ENCODE assay signal across 31 cellular contexts in the genomic region with DNA sequence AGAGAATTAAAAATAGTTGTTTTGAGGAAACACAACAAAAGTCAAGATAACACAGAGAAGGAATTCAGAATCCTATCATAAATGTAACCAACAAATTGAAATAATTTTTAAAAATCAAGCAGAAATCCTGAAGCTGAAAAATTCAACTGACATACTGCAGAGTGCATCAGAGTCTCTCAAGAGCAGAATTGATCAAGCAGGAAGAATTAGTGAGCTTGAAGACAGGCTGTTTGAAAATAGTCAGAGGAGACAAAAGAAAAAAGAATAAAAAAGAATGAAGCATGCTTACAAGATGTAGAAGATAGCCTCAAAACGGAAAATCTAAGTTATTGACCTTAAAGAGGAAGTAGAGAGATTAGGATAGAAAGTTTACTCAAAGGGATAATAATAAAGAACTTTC.
DNase-seq lines count a peak whose midpoint lies in the region; ATAC-seq, FAIRE-seq and TF ChIP-seq lines count a peak whose summit lies in the region.
"Had no signal": no experiment of that assay in that cellular context is flagged by ENCODE, and none has a peak within 500 bp of the region (broad histone marks: within the 10 kb centered on the region; RNA-seq: fewer than 3 reads in every experiment).

No MANE protein-coding gene starts in this region.

- no peak for TF ChIP-seq EP300 in K562 (IDR thresholded peaks at IDR 0.05; ENCODE audit: low read length)

- H3K9ac ChIP-seq in K562 (ENCODE audit: insufficient read depth in 1 of 2, low read depth in 2 of 2, low read length in 2 of 2), result no peak overlapping the region
- H3K9ac ChIP-seq: BLaER1; BLaER1 treated with 17β-estradiol and CSF1 and Interleukin-3, amounts not matched to agents 10 nM and 100 nM had no signal

- peak; percentile 4 for DNase-seq in NOMO-1 treated with DMSO at 0.1 percent for 48 hours (lab: John Stamatoyannopoulos, UW; ENCODE audit: unreplicated experiment)
- DNase-seq in NOMO-1 (lab: John Stamatoyannopoulos, UW; ENCODE audit: unreplicated experiment in 2 of 2), result no peak
- no peak for DNase-seq in K562 (ENCODE audit: extremely low read depth in 1 of 4, low spot score in 3 of 4)
- DNase-seq in PC-9, result no peak
- DNase-seq: 8988T; ACHN; AML-193; BE2C; C1 segment of cervical spinal cord; Caco-2; Calu3; CD4-positive, alpha-beta memory T cell; CD4-positive, alpha-beta T cell; CD4-positive, CD25-positive, alpha-beta regulatory T cell; CD8-positive, alpha-beta memory T cell; CD8-positive, alpha-beta T cell; COR-L47; DMS 273 treated with DMSO at 0.1 percent for 48 hours; DMS153; DMS53; DMS79; DMS79 treated with DMSO at 0.1 percent for 48 hours; DND-41; EL had no signal

- H4K20me1 ChIP-seq in K562 (replicated peaks; ENCODE audit: control insufficient read depth, insufficient read depth, low read length), result no peaks in the 10 kb centered on the region
- no peaks in the 10 kb centered on the region for H4K20me1 ChIP-seq in PC-9 (ENCODE audit: insufficient read depth)
- H4K20me1 ChIP-seq: BLaER1; BLaER1 treated with 17β-estradiol and CSF1 and Interleukin-3, amounts not matched to agents 10 nM and 100 nM had no signal

- H3K4me3 ChIP-seq in K562 (no peak overlapping the region), PC-9 (no peak overlapping the region)
- H3K4me3 ChIP-seq: A549; BLaER1; BLaER1 treated with 17β-estradiol and CSF1 and Interleukin-3, amounts not matched to agents 10 nM and 100 nM had no signal

- FAIRE-seq in K562 (lab: Jason Lieb, UNC), result no peak
- FAIRE-seq: A204.1, A549, D721Med had no signal

- H3K27ac ChIP-seq in K562 (ENCODE audit: extremely low read depth, low read depth, low read length), result no peak overlapping the region
- no peak overlapping the region for H3K27ac ChIP-seq in PC-9
- H3K27ac ChIP-seq: 22Rv1; A549; BLaER1; BLaER1 treated with 17β-estradiol and CSF1 and Interleukin-3, amounts not matched to agents 10 nM and 100 nM; C4-2B had no signal

- no peak for TF ChIP-seq POLR2A in K562 (conservative IDR thresholded peaks at IDR 0.05)

- in situ Hi-C loops in K562 (cut with MboI), result no loop called here

- H3K36me3 ChIP-seq in K562 (ENCODE audit: control insufficient read depth, insufficient read depth, low read length), result no peaks in the 10 kb centered on the region
- no peaks in the 10 kb centered on the region for H3K36me3 ChIP-seq in PC-9 (ENCODE audit: low read depth)
- H3K36me3 ChIP-seq: BE2C; BLaER1; BLaER1 treated with 17β-estradiol and CSF1 and Interleukin-3, amounts not matched to agents 10 nM and 100 nM had no signal

- BruUV-seq in K562 (replicated peaks; lab: Mats Ljungman, UMichigan) (no TSS peak), PC-9 (replicated peaks; lab: Mats Ljungman, UMichigan) (no TSS peak)

- 17% methylated on average over 1 of the region's 1 CpG for WGBS in K562 (ENCODE audit: insufficient coverage, low coverage, missing lambda C conversion rate)

- no peak overlapping the region for H2AFZ ChIP-seq in K562 (ENCODE audit: low read depth, low read length)
- H2AFZ ChIP-seq in PC-9, result no peak overlapping the region

- intact Hi-C loops in K562 (cut with micrococcal nuclease), result no loop called here
- intact Hi-C loops in PC-9 (cut with micrococcal nuclease; ENCODE audit: unreplicated experiment), result no loop called here

- TF ChIP-seq CTCF in K562 (IDR thresholded peaks at IDR 0.05 in 2 of 3, conservative IDR thresholded peaks at IDR 0.05 in 1 of 3; ENCODE audit: insufficient read depth in 2 of 3, low read depth in 1 of 3, low read length in 3 of 3) (no peak), PC-9 (conservative IDR thresholded peaks at IDR 0.05) (no peak)

- no peaks in the 10 kb centered on the region for H3K79me2 ChIP-seq in K562 (ENCODE audit: control insufficient read depth, insufficient read depth, low read length)
- H3K79me2 ChIP-seq in PC-9 (ENCODE audit: low read depth), result no peaks in the 10 kb centered on the region

- ATAC-seq in K562, result no peak
- ATAC-seq: A549; CD8-positive, alpha-beta T cell had no signal

- POLR2A ChIA-PET in K562 (lab: Yijun Ruan, JAX), result no interaction called here
- POLR2A ChIA-PET in PC-9 (lab: Charles Lee; ENCODE audit: unreplicated experiment), result interaction anchor here (0.7 to 0.9 kb wide), 2 partner anchors 256 to 1434 kb away, joined by 3 to 5 read pairs; no protein-coding TSS in a partner anchor

- no peaks in the 10 kb centered on the region for H3F3A ChIP-seq in PC-9 (ENCODE audit: insufficient read depth, low read depth)

- no peaks in the 10 kb centered on the region for H3K9me2 ChIP-seq in PC-9 (ENCODE audit: insufficient read depth)

- TF ChIP-seq RAD21 in K562 (CRISPR knock-in tag; conservative IDR thresholded peaks at IDR 0.05 in 1 of 2, IDR thresholded peaks at IDR 0.05 in 1 of 2), result no peak

- H3K9me3 ChIP-seq in K562 (replicated peaks; ENCODE audit: control insufficient read depth, insufficient read depth, low read depth, low read length) (peaks cover 9% of the 10 kb centered on the region), PC-9 (ENCODE audit: insufficient read depth, low read depth) (no peaks in the 10 kb centered on the region)
- H3K9me3 ChIP-seq: A549, Caco-2 had no signal

- H3K9me1 ChIP-seq in K562 (ENCODE audit: control insufficient read depth, insufficient read depth, low read length), result no peaks in the 10 kb centered on the region

- H3K27me3 ChIP-seq in K562 (ENCODE audit: control insufficient read depth in 2 of 2, insufficient read depth in 2 of 2, low read length in 2 of 2) (no peaks in the 10 kb centered on the region), PC-9 (ENCODE audit: insufficient read depth, low read depth) (no peaks in the 10 kb centered on the region)
- H3K27me3 ChIP-seq: BLaER1; BLaER1 treated with 17β-estradiol and CSF1 and Interleukin-3, amounts not matched to agents 10 nM and 100 nM had no signal

- H3K4me1 ChIP-seq in K562 (replicated peaks in 1 of 2; ENCODE audit: control insufficient read depth in 2 of 2, insufficient read depth in 2 of 2, low read length in 2 of 2), result no peaks in the 10 kb centered on the region
- H3K4me1 ChIP-seq in PC-9 (replicated peaks; ENCODE audit: insufficient read depth), result no peaks in the 10 kb centered on the region
- H3K4me1 ChIP-seq: A549, BE2C, Caco-2 had no signal

- H3K4me2 ChIP-seq in K562 (ENCODE audit: insufficient read depth, low read length), result no peak overlapping the region
- H3K4me2 ChIP-seq in PC-9, result no peak overlapping the region
- H3K4me2 ChIP-seq: A549; BLaER1; BLaER1 treated with 17β-estradiol and CSF1 and Interleukin-3, amounts not matched to agents 10 nM and 100 nM had no signal

- CTCF ChIA-PET in K562 (lab: Yijun Ruan, JAX; ENCODE audit: low intra/inter-chr PET ratio), result no interaction called here
- CTCF ChIA-PET in PC-9 (lab: Charles Lee), result interaction anchor here (0.5 kb wide), 1 partner anchor 114 kb away, joined by 8 read pairs; no protein-coding TSS in a partner anchor

TF ChIP-seq in K562, 482 proteins besides CTCF, POLR2A, EP300 and RAD21:
- TF ChIP-seq CBX5 (IDR thresholded peaks at IDR 0.05; ENCODE audit: borderline replicate concordance, low read depth), result 0 out of 2 replicates have a peak, but pooled peaks have one; percentile 29
- peak; percentile 36 to 72; a peak in 3 of 4 replicates for TF ChIP-seq TRIM24 (IDR thresholded peaks at IDR 0.05)
- TF ChIP-seq TRIM28 (IDR thresholded peaks at IDR 0.05), result peak; percentile 80; the same call in 1 of the 2 replicates
- TF ChIP-seq ZKSCAN8 (CRISPR knock-in tag; IDR thresholded peaks at IDR 0.05), result no peak
- TF ChIP-seq ZSCAN32 (CRISPR knock-in tag; IDR thresholded peaks at IDR 0.05), result no peak
- TF ChIP-seq, protein P1, sequence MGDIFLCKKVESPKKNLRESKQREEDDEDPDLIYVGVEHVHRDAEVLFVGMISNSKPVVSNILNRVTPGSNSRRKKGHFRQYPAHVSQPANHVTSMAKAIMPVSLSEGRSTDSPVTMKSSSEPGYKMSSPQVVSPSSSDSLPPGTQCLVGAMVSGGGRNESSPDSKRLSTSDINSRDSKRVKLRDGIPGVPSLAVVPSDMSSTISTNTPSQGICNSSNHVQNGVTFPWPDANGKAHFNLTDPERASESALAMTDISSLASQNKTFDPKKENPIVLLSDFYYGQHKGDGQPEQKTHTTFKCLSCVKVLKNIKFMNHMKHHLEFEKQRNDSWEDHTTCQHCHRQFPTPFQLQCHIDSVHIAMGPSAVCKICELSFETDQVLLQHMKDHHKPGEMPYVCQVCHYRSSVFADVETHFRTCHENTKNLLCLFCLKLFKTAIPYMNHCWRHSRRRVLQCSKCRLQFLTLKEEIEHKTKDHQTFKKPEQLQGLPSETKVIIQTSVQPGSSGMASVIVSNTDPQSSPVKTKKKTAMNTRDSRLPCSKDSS (IDR thresholded peaks at IDR 0.05; ENCODE audit: low read depth, partially characterized antibody), result peak; percentile 69
- peak in 1 of 2 experiments; percentile 63; a peak in 1 of 3 replicates for TF ChIP-seq CBX3 (IDR thresholded peaks at IDR 0.05; ENCODE audit: borderline replicate concordance in 1 of 2, low read length in 2 of 2)
